ENCODE assay signal across 13 cellular contexts in the genomic region with DNA sequence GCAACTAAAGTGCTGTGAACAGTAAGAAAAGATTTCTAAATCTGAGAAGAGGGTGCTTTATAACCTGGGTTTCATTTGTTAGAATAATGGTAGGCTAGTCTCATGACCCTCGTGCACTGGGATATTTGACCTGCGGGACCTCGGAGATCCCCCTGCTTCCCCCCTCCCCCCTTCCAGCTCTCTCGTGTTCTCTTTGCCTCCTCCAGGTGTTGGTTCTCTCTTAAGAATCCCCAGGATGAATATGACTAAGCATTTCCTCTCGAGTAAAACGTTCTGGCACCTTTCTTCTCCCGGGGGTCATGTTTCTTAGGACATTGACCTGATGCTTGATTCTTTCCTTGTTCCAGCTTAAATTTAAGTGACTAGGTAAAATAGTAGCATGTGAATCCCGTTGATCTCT.
DNase-seq lines count a peak whose midpoint lies in the region; ATAC-seq, FAIRE-seq and TF ChIP-seq lines count a peak whose summit lies in the region.
"Had no signal": no experiment of that assay in that cellular context is flagged by ENCODE, and none has a peak within 500 bp of the region (broad histone marks: within the 10 kb centered on the region; RNA-seq: fewer than 3 reads in every experiment).

No MANE protein-coding gene starts in this region.

- H3K27me3 ChIP-seq in OCI-LY1 (ENCODE audit: insufficient read depth, low read length) = no peaks in the 10 kb centered on the region
- H3K27me3 ChIP-seq in sigmoid colon = no peaks in the 10 kb centered on the region
- H3K27me3 ChIP-seq: MG63, neutrophil, Peyer's patch had no signal

- no peak for TF ChIP-seq POLR2A in GM12891 (IDR thresholded peaks at IDR 0.05; ENCODE audit: low read depth, low read length)
- TF ChIP-seq POLR2A in sigmoid colon (IDR thresholded peaks at IDR 0.05) = no peak

- no peaks in the 10 kb centered on the region; the same call in 1 of the 2 replicates for H4K20me1 ChIP-seq in OCI-LY1 (ENCODE audit: insufficient read depth, low read length)

- peak overlapping the region; percentile 57 for H3K4me2 ChIP-seq in OCI-LY1 (ENCODE audit: low read length)

- WGBS in sigmoid colon, 2 donors = 66 to 75% methylated on average over 8 of the region's 8 CpGs

- DNase-seq in GM12891 (ENCODE audit: insufficient read length, low spot score) (no peak), iPS DF 19.7 (ENCODE audit: low read depth, low spot score) (peak; percentile 63), sigmoid colon (no peak), NCI-H2107 (lab: John Stamatoyannopoulos, UW) (no peak), GF-D8 (lab: John Stamatoyannopoulos, UW) (no peak)
- DNase-seq: COR-L47, MG63, NCI-H226 had no signal

- TF ChIP-seq EP300 in sigmoid colon (IDR thresholded peaks at IDR 0.05) = no peak

- peak; percentile 35 for FAIRE-seq in GM12891 (lab: Jason Lieb, UNC)

- H3K9me3 ChIP-seq in OCI-LY1 (ENCODE audit: low read length) (no peaks in the 10 kb centered on the region), sigmoid colon (no peaks in the 10 kb centered on the region)
- H3K9me3 ChIP-seq: MG63, neutrophil, Peyer's patch had no signal

- intact Hi-C loops in sigmoid colon (cut with DNase I) = no loop called here

- H3K4me3 ChIP-seq in OCI-LY1 (ENCODE audit: low read depth, low read length, poor library complexity, severe bottlenecking) (peak overlapping the region; percentile 49), sigmoid colon (no peak overlapping the region)
- H3K4me3 ChIP-seq: MG63, Peyer's patch had no signal

- H3K36me3 ChIP-seq in OCI-LY1 (ENCODE audit: insufficient read depth, low read length) (peaks cover 76% of the 10 kb centered on the region), sigmoid colon (peaks cover 13 to 85% (median 39%) of the 10 kb centered on the region in 4 donors)

- H3K4me1 ChIP-seq in OCI-LY1 (ENCODE audit: insufficient read depth, low read length, severe bottlenecking) = peaks cover 74% of the 10 kb centered on the region
- H3K4me1 ChIP-seq in sigmoid colon = peaks cover 0 to under 1% (median 0%) of the 10 kb centered on the region in 4 donors

- TF ChIP-seq CTCF in OCI-LY1 (IDR thresholded peaks at IDR 0.05; ENCODE audit: low read length) (no peak), sigmoid colon (IDR thresholded peaks at IDR 0.05) (no peak)

- no peaks in the 10 kb centered on the region for H3K9me2 ChIP-seq in OCI-LY1 (ENCODE audit: low read depth, low read length)

- no peak overlapping the region for H2AFZ ChIP-seq in OCI-LY1 (ENCODE audit: low read length)

- peak; percentile 56 for ATAC-seq in GM21786 (IDR thresholded peaks at IDR 0.05; ENCODE audit: unreplicated experiment)
- ATAC-seq in HG02759 (IDR thresholded peaks at IDR 0.05; ENCODE audit: unreplicated experiment) = no peak

- H3K9ac ChIP-seq in OCI-LY1 (ENCODE audit: low read length) = peak overlapping the region; percentile 51

- peaks cover 13% of the 10 kb centered on the region; the same call in 1 of the 2 replicates for H3K79me2 ChIP-seq in OCI-LY1 (ENCODE audit: insufficient read depth, low read length)

- 0 out of 2 replicates have a peak, but pooled peaks cover 16% of the 10 kb centered on the region for H3F3A ChIP-seq in OCI-LY1 (ENCODE audit: insufficient read depth, low read length)

- peak overlapping the region; percentile 96 for H3K27ac ChIP-seq in OCI-LY1 (ENCODE audit: low read depth, low read length, poor library complexity, severe bottlenecking)
- no peak overlapping the region for H3K27ac ChIP-seq in sigmoid colon
- H3K27ac ChIP-seq: neutrophil had no signal

TF ChIP-seq in GM12891, 5 proteins besides CTCF, POLR2A, EP300 and RAD21:
- TF ChIP-seq TAF1 (IDR thresholded peaks at IDR 0.05; ENCODE audit: low read depth, low read length) (no peak), PAX5 (IDR thresholded peaks at IDR 0.05; ENCODE audit: insufficient read depth, low read length, severe bottlenecking) (no peak), SPI1 (IDR thresholded peaks at IDR 0.05; ENCODE audit: low read depth, low read length) (no peak), POLR2AphosphoS5 (IDR thresholded peaks at IDR 0.05; ENCODE audit: low read depth, low read length) (no peak), POU2F2 (IDR thresholded peaks at IDR 0.05; ENCODE audit: low read depth, low read length) (no peak)
